Comparison of ENCODE assay signal across 10 cellular contexts in genomic region chr6:168851460-168852103, GRCh38.
A peak's percentile ranks its signal among the peaks of the same experiment; 100 is the strongest.
DNase-seq lines count a peak whose midpoint lies in the region; ATAC-seq, FAIRE-seq and TF ChIP-seq lines count a peak whose summit lies in the region.
"Had no signal": no experiment of that assay in that cellular context is flagged by ENCODE, and none has a peak within 500 bp of the region (broad histone marks: within the 10 kb centered on the region; RNA-seq: fewer than 3 reads in every experiment).

No MANE protein-coding gene starts in this region.

- no peak for DNase-seq in AG09309 (ENCODE audit: low read depth)
- DNase-seq in HTR-8/SVneo (ENCODE audit: insufficient read length, low spot score): peak; percentile 6
- no peak for DNase-seq in central memory CD8-positive, alpha-beta T cell (ENCODE audit: low spot score in 2 of 2)
- DNase-seq in naive thymus-derived CD4-positive, alpha-beta T cell: no peak
- no peak for DNase-seq in osteocyte (ENCODE audit: extremely low spot score, unreplicated experiment)
- DNase-seq in NCI-H1930 (lab: John Stamatoyannopoulos, UW): no peak
- DNase-seq in left colon: no peak
- no peak for DNase-seq in MV-4-11 (lab: John Stamatoyannopoulos, UW)
- DNase-seq: GF-D8, nucleus accumbens had no signal

- no peaks in the 10 kb centered on the region for H3K4me1 ChIP-seq in naive thymus-derived CD4-positive, alpha-beta T cell (ENCODE audit: control insufficient read depth in 2 of 2, insufficient read depth in 2 of 2, low read length in 2 of 2)

- TF ChIP-seq CTCF in AG09309 (IDR thresholded peaks at IDR 0.05; ENCODE audit: control insufficient read depth, insufficient read depth, low read depth, low read length, missing control alignments) (no peak), osteocyte (IDR thresholded peaks at IDR 0.05) (no peak)

- intact Hi-C loops in naive thymus-derived CD4-positive, alpha-beta T cell (cut with micrococcal nuclease): no loop called here
- intact Hi-C loops in left colon (cut with DNase I, micrococcal nuclease): no loop called here

- CTCF ChIA-PET in naive thymus-derived CD4-positive, alpha-beta T cell (lab: Charles Lee): no interaction called here

- FAIRE-seq in HTR-8/SVneo (lab: Jason Lieb, UNC): no peak

- peak overlapping the region; percentile 45 for H3K4me3 Mint-ChIP-seq in central memory CD8-positive, alpha-beta T cell
- H3K4me3 Mint-ChIP-seq in naive thymus-derived CD4-positive, alpha-beta T cell: peak overlapping the region; percentile 30 to 72 (median 54)
- no peak overlapping the region for H3K4me3 Mint-ChIP-seq in osteocyte (ENCODE audit: unreplicated experiment)

- peak overlapping the region; percentile 25 for H3K4me3 ChIP-seq in AG09309 (ENCODE audit: control insufficient read depth, low read depth, low read length)
- H3K4me3 ChIP-seq in naive thymus-derived CD4-positive, alpha-beta T cell (ENCODE audit: low read length): no peak overlapping the region

- POLR2A ChIA-PET in naive thymus-derived CD4-positive, alpha-beta T cell (lab: Charles Lee): no interaction called here

- no peaks in the 10 kb centered on the region for H3K36me3 Mint-ChIP-seq in central memory CD8-positive, alpha-beta T cell (ENCODE audit: insufficient read depth)
- H3K36me3 Mint-ChIP-seq in naive thymus-derived CD4-positive, alpha-beta T cell: no peaks in the 10 kb centered on the region
- H3K36me3 Mint-ChIP-seq in osteocyte (ENCODE audit: unreplicated experiment): no peaks in the 10 kb centered on the region

- no peaks in the 10 kb centered on the region for H3K27me3 Mint-ChIP-seq in central memory CD8-positive, alpha-beta T cell
- no peaks in the 10 kb centered on the region for H3K27me3 Mint-ChIP-seq in naive thymus-derived CD4-positive, alpha-beta T cell
- H3K27me3 Mint-ChIP-seq in osteocyte (ENCODE audit: unreplicated experiment): no peaks in the 10 kb centered on the region

- H3K27ac ChIP-seq in naive thymus-derived CD4-positive, alpha-beta T cell (ENCODE audit: low read depth, low read length): no peak overlapping the region

- no peaks in the 10 kb centered on the region for H3K9me3 Mint-ChIP-seq in central memory CD8-positive, alpha-beta T cell
- H3K9me3 Mint-ChIP-seq in naive thymus-derived CD4-positive, alpha-beta T cell: peaks cover 0 to 5% (median 0%) of the 10 kb centered on the region in 11 donors
- no peaks in the 10 kb centered on the region for H3K9me3 Mint-ChIP-seq in osteocyte (ENCODE audit: unreplicated experiment)

- H3K27ac Mint-ChIP-seq in central memory CD8-positive, alpha-beta T cell (ENCODE audit: low read depth): no peak overlapping the region
- peak overlapping the region in 5 of 9 donors; percentile 18 to 63 (median 37) for H3K27ac Mint-ChIP-seq in naive thymus-derived CD4-positive, alpha-beta T cell
- no peak overlapping the region for H3K27ac Mint-ChIP-seq in osteocyte (ENCODE audit: unreplicated experiment)

- ATAC-seq in central memory CD8-positive, alpha-beta T cell (replicated peaks; ENCODE audit: extremely low read depth, poor library complexity, severe bottlenecking): no peak
- peak; percentile 12 for ATAC-seq in naive thymus-derived CD4-positive, alpha-beta T cell
- ATAC-seq in left colon: no peak

- no peaks in the 10 kb centered on the region for H3K9me3 ChIP-seq in naive thymus-derived CD4-positive, alpha-beta T cell (ENCODE audit: control insufficient read depth in 2 of 3, low read length in 3 of 3)

- H3K4me1 Mint-ChIP-seq in central memory CD8-positive, alpha-beta T cell: no peaks in the 10 kb centered on the region
- H3K4me1 Mint-ChIP-seq in naive thymus-derived CD4-positive, alpha-beta T cell: peaks cover 0 to 14% (median 5%) of the 10 kb centered on the region in 7 donors
- H3K4me1 Mint-ChIP-seq in osteocyte (ENCODE audit: unreplicated experiment): peaks cover 7% of the 10 kb centered on the region

- H3K36me3 ChIP-seq in naive thymus-derived CD4-positive, alpha-beta T cell (ENCODE audit: control insufficient read depth in 2 of 3, insufficient read depth in 3 of 3, low read length in 3 of 3): no peaks in the 10 kb centered on the region

- no peaks in the 10 kb centered on the region for H3K27me3 ChIP-seq in naive thymus-derived CD4-positive, alpha-beta T cell (ENCODE audit: control insufficient read depth in 2 of 2, insufficient read depth in 2 of 2, low read length in 2 of 2)

Comparison
In these comparisons a context has a peak if more than half of its experiments do, and no peak if none do; other contexts are left out.
1. H3K27ac Mint-ChIP-seq: peak in naive thymus-derived CD4-positive, alpha-beta T cell (5 of 9); none in central memory CD8-positive, alpha-beta T cell (single experiment) and osteocyte (single experiment).